In the genomic region with DNA sequence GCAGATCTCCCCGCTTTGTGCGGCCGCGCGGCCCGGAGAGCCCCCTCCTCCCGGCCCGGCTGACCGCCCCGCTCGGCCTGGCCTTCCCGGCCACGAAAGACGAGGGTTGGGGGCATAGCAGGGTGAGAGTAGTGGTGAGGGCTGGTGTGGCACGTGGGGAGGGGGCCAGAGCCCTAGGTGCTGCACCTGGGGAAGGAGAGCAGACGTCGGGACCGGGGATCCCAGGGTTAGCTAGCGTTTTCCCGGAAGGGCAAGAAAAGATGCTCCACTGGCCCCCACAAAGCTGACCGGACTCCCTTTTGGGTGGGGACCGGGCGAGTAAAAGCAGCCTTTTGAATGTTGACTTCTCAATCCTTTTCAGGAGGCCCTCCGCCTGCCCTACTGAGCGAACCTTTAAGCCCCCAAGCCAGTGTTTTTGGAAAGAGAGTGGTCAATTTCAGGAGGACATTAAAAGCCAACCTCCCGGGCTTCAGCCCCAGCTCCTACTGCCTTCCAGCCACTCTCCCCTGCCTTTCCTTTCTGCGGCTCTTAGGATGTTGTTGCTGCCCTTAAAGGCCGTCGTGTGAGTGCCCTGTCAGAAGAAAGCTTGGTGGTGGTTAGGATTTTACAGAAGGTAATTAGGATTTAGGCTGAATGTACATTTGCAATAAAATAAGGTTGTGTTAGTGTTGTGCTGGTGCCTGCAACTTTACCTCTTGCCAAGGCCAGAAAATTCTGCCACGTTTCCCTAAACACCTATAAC, we compare ENCODE assay signal across 8 cellular contexts. TPM values are rescaled to one million over a fixed set of nuclear protein-coding genes. Genes with fewer than 3 reads are reported as not detected.
DNase-seq lines count a peak whose midpoint lies in the region; ATAC-seq and TF ChIP-seq lines count a peak whose summit lies in the region.

No MANE protein-coding gene starts in this region.

- peaks cover 12% of the 10 kb centered on the region; the same call in 1 of the 2 replicates for H3K4me1 ChIP-seq in ES-I3 (ENCODE audit: insufficient read depth, low read length)
- peaks cover 20% of the 10 kb centered on the region for H3K4me1 ChIP-seq in parathyroid adenoma

- peak overlapping the region; percentile 84 for H2AFZ ChIP-seq in parathyroid adenoma

- no peaks in the 10 kb centered on the region for H3K36me3 ChIP-seq in ES-I3 (ENCODE audit: insufficient read depth, low read length)
- H3K36me3 ChIP-seq in parathyroid adenoma (ENCODE audit: control insufficient read depth, insufficient read depth, low read length) = no peaks in the 10 kb centered on the region

- no peak overlapping the region for H3K4me3 ChIP-seq in parathyroid adenoma (ENCODE audit: low read depth, low read length)

- DNase-seq in RWPE1 (ENCODE audit: low spot score) = no peak
- DNase-seq in dermis blood vessel endothelial cell = no peak
- no peak for DNase-seq in NOMO-1 treated with DMSO at 0.1 percent for 48 hours (lab: John Stamatoyannopoulos, UW; ENCODE audit: unreplicated experiment)
- no peak for DNase-seq in SKM-1 (lab: John Stamatoyannopoulos, UW; ENCODE audit: unreplicated experiment)
- DNase-seq in SIG-M5 treated with dmso at 0.1 percent for 504 hours (lab: John Stamatoyannopoulos, UW; ENCODE audit: unreplicated experiment) = no peak

- TF ChIP-seq CTCF in RWPE1 (conservative IDR thresholded peaks at IDR 0.05; ENCODE audit: low read depth) = no peak
- TF ChIP-seq CTCF in parathyroid adenoma (IDR thresholded peaks at IDR 0.05) = no peak

- no peaks in the 10 kb centered on the region for H3K79me2 ChIP-seq in parathyroid adenoma

- POLR2A ChIA-PET in RWPE1 (lab: Yijun Ruan, JAX; ENCODE audit: low non-redundant PET) = no interaction called here

- H3K9ac ChIP-seq in ES-I3 (ENCODE audit: low read depth, low read length) (peak overlapping the region; percentile 80), parathyroid adenoma (no peak overlapping the region)

- peak overlapping the region; percentile 83 for H3K27ac ChIP-seq in RWPE1
- peak overlapping the region; percentile 60 for H3K27ac ChIP-seq in parathyroid adenoma

- ATAC-seq in esophagus mucosa = peak; percentile 10

- H3K9me3 ChIP-seq in ES-I3 (ENCODE audit: control insufficient read depth, insufficient read depth, low read length) (no peaks in the 10 kb centered on the region), parathyroid adenoma (ENCODE audit: control insufficient read depth, low read length) (no peaks in the 10 kb centered on the region)

- no peaks in the 10 kb centered on the region for H3K27me3 ChIP-seq in parathyroid adenoma (ENCODE audit: control insufficient read depth, insufficient read depth, low read length)

- peak overlapping the region; percentile 65 for H3K4me2 ChIP-seq in parathyroid adenoma (ENCODE audit: low read length)

- CTCF ChIA-PET in RWPE1 (lab: Yijun Ruan, JAX) = interaction anchor here (0.6 to 1.1 kb wide), 3 partner anchors 56 to 182 kb away, joined by 3 to 5 read pairs (median 3); no protein-coding TSS in a partner anchor

RNA-seq across cellular contexts. Expression of gene BACH2, which starts 0.7 kb away (rescaled TPM):
- total RNA-seq in esophagus mucosa (0.76 TPM), dermis blood vessel endothelial cell (1.2 and 1.3 TPM in 2 replicates)
